Comparison of ENCODE assay signal across 1 cellular context in genomic region chr5:172806897-172807672, GRCh38.
A peak's percentile ranks its signal among the peaks of the same experiment; 100 is the strongest.
TF ChIP-seq lines count a peak whose summit lies in the region.

No MANE protein-coding gene starts in this region.

TF ChIP-seq in K562, 482 proteins besides CTCF, POLR2A, EP300 and RAD21 (continued from another document and continues in another):
- TF ChIP-seq, protein P1, sequence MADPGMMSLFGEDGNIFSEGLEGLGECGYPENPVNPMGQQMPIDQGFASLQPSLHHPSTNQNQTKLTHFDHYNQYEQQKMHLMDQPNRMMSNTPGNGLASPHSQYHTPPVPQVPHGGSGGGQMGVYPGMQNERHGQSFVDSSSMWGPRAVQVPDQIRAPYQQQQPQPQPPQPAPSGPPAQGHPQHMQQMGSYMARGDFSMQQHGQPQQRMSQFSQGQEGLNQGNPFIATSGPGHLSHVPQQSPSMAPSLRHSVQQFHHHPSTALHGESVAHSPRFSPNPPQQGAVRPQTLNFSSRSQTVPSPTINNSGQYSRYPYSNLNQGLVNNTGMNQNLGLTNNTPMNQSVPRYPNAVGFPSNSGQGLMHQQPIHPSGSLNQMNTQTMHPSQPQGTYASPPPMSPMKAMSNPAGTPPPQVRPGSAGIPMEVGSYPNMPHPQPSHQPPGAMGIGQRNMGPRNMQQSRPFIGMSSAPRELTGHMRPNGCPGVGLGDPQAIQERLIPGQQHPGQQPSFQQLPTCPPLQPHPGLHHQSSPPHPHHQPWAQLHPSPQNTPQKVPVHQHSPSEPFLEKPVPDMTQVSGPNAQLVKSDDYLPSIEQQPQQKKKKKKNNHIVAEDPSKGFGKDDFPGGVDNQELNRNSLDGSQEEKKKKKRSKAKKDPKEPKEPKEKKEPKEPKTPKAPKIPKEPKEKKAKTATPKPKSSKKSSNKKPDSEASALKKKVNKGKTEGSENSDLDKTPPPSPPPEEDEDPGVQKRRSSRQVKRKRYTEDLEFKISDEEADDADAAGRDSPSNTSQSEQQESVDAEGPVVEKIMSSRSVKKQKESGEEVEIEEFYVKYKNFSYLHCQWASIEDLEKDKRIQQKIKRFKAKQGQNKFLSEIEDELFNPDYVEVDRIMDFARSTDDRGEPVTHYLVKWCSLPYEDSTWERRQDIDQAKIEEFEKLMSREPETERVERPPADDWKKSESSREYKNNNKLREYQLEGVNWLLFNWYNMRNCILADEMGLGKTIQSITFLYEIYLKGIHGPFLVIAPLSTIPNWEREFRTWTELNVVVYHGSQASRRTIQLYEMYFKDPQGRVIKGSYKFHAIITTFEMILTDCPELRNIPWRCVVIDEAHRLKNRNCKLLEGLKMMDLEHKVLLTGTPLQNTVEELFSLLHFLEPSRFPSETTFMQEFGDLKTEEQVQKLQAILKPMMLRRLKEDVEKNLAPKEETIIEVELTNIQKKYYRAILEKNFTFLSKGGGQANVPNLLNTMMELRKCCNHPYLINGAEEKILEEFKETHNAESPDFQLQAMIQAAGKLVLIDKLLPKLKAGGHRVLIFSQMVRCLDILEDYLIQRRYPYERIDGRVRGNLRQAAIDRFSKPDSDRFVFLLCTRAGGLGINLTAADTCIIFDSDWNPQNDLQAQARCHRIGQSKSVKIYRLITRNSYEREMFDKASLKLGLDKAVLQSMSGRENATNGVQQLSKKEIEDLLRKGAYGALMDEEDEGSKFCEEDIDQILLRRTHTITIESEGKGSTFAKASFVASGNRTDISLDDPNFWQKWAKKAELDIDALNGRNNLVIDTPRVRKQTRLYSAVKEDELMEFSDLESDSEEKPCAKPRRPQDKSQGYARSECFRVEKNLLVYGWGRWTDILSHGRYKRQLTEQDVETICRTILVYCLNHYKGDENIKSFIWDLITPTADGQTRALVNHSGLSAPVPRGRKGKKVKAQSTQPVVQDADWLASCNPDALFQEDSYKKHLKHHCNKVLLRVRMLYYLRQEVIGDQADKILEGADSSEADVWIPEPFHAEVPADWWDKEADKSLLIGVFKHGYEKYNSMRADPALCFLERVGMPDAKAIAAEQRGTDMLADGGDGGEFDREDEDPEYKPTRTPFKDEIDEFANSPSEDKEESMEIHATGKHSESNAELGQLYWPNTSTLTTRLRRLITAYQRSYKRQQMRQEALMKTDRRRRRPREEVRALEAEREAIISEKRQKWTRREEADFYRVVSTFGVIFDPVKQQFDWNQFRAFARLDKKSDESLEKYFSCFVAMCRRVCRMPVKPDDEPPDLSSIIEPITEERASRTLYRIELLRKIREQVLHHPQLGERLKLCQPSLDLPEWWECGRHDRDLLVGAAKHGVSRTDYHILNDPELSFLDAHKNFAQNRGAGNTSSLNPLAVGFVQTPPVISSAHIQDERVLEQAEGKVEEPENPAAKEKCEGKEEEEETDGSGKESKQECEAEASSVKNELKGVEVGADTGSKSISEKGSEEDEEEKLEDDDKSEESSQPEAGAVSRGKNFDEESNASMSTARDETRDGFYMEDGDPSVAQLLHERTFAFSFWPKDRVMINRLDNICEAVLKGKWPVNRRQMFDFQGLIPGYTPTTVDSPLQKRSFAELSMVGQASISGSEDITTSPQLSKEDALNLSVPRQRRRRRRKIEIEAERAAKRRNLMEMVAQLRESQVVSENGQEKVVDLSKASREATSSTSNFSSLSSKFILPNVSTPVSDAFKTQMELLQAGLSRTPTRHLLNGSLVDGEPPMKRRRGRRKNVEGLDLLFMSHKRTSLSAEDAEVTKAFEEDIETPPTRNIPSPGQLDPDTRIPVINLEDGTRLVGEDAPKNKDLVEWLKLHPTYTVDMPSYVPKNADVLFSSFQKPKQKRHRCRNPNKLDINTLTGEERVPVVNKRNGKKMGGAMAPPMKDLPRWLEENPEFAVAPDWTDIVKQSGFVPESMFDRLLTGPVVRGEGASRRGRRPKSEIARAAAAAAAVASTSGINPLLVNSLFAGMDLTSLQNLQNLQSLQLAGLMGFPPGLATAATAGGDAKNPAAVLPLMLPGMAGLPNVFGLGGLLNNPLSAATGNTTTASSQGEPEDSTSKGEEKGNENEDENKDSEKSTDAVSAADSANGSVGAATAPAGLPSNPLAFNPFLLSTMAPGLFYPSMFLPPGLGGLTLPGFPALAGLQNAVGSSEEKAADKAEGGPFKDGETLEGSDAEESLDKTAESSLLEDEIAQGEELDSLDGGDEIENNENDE (IDR thresholded peaks at IDR 0.05; ENCODE audit: low read depth, low read length) = no peak
- TF ChIP-seq RBM25 (IDR thresholded peaks at IDR 0.05; ENCODE audit: low read depth, low read length, severe bottlenecking) = no peak
- no peak for TF ChIP-seq RFX5 (IDR thresholded peaks at IDR 0.05; ENCODE audit: low read depth, low read length)
- TF ChIP-seq ELF2 (CRISPR knock-in tag; IDR thresholded peaks at IDR 0.05) = peak; percentile 77
- TF ChIP-seq, protein P2, sequence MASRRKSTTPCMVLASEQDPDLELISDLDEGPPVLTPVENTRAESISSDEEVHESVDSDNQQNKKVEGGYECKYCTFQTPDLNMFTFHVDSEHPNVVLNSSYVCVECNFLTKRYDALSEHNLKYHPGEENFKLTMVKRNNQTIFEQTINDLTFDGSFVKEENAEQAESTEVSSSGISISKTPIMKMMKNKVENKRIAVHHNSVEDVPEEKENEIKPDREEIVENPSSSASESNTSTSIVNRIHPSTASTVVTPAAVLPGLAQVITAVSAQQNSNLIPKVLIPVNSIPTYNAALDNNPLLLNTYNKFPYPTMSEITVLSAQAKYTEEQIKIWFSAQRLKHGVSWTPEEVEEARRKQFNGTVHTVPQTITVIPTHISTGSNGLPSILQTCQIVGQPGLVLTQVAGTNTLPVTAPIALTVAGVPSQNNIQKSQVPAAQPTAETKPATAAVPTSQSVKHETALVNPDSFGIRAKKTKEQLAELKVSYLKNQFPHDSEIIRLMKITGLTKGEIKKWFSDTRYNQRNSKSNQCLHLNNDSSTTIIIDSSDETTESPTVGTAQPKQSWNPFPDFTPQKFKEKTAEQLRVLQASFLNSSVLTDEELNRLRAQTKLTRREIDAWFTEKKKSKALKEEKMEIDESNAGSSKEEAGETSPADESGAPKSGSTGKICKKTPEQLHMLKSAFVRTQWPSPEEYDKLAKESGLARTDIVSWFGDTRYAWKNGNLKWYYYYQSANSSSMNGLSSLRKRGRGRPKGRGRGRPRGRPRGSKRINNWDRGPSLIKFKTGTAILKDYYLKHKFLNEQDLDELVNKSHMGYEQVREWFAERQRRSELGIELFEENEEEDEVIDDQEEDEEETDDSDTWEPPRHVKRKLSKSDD (conservative IDR thresholded peaks at IDR 0.05; ENCODE audit: low read length) = no peak
- 0 out of 2 replicates have a peak, but pooled peaks have one; percentile 15 for TF ChIP-seq ZNF165 (CRISPR knock-in tag; IDR thresholded peaks at IDR 0.05; ENCODE audit: borderline replicate concordance)
- no peak for TF ChIP-seq ETV5 (CRISPR knock-in tag; IDR thresholded peaks at IDR 0.05; ENCODE audit: low read depth)
- TF ChIP-seq, protein P3, sequence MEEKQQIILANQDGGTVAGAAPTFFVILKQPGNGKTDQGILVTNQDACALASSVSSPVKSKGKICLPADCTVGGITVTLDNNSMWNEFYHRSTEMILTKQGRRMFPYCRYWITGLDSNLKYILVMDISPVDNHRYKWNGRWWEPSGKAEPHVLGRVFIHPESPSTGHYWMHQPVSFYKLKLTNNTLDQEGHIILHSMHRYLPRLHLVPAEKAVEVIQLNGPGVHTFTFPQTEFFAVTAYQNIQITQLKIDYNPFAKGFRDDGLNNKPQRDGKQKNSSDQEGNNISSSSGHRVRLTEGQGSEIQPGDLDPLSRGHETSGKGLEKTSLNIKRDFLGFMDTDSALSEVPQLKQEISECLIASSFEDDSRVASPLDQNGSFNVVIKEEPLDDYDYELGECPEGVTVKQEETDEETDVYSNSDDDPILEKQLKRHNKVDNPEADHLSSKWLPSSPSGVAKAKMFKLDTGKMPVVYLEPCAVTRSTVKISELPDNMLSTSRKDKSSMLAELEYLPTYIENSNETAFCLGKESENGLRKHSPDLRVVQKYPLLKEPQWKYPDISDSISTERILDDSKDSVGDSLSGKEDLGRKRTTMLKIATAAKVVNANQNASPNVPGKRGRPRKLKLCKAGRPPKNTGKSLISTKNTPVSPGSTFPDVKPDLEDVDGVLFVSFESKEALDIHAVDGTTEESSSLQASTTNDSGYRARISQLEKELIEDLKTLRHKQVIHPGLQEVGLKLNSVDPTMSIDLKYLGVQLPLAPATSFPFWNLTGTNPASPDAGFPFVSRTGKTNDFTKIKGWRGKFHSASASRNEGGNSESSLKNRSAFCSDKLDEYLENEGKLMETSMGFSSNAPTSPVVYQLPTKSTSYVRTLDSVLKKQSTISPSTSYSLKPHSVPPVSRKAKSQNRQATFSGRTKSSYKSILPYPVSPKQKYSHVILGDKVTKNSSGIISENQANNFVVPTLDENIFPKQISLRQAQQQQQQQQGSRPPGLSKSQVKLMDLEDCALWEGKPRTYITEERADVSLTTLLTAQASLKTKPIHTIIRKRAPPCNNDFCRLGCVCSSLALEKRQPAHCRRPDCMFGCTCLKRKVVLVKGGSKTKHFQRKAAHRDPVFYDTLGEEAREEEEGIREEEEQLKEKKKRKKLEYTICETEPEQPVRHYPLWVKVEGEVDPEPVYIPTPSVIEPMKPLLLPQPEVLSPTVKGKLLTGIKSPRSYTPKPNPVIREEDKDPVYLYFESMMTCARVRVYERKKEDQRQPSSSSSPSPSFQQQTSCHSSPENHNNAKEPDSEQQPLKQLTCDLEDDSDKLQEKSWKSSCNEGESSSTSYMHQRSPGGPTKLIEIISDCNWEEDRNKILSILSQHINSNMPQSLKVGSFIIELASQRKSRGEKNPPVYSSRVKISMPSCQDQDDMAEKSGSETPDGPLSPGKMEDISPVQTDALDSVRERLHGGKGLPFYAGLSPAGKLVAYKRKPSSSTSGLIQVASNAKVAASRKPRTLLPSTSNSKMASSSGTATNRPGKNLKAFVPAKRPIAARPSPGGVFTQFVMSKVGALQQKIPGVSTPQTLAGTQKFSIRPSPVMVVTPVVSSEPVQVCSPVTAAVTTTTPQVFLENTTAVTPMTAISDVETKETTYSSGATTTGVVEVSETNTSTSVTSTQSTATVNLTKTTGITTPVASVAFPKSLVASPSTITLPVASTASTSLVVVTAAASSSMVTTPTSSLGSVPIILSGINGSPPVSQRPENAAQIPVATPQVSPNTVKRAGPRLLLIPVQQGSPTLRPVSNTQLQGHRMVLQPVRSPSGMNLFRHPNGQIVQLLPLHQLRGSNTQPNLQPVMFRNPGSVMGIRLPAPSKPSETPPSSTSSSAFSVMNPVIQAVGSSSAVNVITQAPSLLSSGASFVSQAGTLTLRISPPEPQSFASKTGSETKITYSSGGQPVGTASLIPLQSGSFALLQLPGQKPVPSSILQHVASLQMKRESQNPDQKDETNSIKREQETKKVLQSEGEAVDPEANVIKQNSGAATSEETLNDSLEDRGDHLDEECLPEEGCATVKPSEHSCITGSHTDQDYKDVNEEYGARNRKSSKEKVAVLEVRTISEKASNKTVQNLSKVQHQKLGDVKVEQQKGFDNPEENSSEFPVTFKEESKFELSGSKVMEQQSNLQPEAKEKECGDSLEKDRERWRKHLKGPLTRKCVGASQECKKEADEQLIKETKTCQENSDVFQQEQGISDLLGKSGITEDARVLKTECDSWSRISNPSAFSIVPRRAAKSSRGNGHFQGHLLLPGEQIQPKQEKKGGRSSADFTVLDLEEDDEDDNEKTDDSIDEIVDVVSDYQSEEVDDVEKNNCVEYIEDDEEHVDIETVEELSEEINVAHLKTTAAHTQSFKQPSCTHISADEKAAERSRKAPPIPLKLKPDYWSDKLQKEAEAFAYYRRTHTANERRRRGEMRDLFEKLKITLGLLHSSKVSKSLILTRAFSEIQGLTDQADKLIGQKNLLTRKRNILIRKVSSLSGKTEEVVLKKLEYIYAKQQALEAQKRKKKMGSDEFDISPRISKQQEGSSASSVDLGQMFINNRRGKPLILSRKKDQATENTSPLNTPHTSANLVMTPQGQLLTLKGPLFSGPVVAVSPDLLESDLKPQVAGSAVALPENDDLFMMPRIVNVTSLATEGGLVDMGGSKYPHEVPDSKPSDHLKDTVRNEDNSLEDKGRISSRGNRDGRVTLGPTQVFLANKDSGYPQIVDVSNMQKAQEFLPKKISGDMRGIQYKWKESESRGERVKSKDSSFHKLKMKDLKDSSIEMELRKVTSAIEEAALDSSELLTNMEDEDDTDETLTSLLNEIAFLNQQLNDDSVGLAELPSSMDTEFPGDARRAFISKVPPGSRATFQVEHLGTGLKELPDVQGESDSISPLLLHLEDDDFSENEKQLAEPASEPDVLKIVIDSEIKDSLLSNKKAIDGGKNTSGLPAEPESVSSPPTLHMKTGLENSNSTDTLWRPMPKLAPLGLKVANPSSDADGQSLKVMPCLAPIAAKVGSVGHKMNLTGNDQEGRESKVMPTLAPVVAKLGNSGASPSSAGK (IDR thresholded peaks at IDR 0.05) = peak; percentile 88
- peak; percentile 79 for TF ChIP-seq NFE2 (IDR thresholded peaks at IDR 0.05; ENCODE audit: low read depth)
- 0 out of 2 replicates have a peak, but pooled peaks have one; percentile 20 for TF ChIP-seq ZNF561 (CRISPR knock-in tag; conservative IDR thresholded peaks at IDR 0.05)
- TF ChIP-seq ZNF282 (CRISPR knock-in tag; IDR thresholded peaks at IDR 0.05) = no peak
- TF ChIP-seq, protein P4, sequence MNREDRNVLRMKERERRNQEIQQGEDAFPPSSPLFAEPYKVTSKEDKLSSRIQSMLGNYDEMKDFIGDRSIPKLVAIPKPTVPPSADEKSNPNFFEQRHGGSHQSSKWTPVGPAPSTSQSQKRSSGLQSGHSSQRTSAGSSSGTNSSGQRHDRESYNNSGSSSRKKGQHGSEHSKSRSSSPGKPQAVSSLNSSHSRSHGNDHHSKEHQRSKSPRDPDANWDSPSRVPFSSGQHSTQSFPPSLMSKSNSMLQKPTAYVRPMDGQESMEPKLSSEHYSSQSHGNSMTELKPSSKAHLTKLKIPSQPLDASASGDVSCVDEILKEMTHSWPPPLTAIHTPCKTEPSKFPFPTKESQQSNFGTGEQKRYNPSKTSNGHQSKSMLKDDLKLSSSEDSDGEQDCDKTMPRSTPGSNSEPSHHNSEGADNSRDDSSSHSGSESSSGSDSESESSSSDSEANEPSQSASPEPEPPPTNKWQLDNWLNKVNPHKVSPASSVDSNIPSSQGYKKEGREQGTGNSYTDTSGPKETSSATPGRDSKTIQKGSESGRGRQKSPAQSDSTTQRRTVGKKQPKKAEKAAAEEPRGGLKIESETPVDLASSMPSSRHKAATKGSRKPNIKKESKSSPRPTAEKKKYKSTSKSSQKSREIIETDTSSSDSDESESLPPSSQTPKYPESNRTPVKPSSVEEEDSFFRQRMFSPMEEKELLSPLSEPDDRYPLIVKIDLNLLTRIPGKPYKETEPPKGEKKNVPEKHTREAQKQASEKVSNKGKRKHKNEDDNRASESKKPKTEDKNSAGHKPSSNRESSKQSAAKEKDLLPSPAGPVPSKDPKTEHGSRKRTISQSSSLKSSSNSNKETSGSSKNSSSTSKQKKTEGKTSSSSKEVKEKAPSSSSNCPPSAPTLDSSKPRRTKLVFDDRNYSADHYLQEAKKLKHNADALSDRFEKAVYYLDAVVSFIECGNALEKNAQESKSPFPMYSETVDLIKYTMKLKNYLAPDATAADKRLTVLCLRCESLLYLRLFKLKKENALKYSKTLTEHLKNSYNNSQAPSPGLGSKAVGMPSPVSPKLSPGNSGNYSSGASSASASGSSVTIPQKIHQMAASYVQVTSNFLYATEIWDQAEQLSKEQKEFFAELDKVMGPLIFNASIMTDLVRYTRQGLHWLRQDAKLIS (CRISPR knock-in tag; IDR thresholded peaks at IDR 0.05) = no peak
- TF ChIP-seq, protein P5, sequence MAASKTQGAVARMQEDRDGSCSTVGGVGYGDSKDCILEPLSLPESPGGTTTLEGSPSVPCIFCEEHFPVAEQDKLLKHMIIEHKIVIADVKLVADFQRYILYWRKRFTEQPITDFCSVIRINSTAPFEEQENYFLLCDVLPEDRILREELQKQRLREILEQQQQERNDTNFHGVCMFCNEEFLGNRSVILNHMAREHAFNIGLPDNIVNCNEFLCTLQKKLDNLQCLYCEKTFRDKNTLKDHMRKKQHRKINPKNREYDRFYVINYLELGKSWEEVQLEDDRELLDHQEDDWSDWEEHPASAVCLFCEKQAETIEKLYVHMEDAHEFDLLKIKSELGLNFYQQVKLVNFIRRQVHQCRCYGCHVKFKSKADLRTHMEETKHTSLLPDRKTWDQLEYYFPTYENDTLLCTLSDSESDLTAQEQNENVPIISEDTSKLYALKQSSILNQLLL (CRISPR knock-in tag; IDR thresholded peaks at IDR 0.05; ENCODE audit: borderline replicate concordance) = no peak
- TF ChIP-seq U2AF1 (optimal IDR thresholded peaks at IDR 0.05; ENCODE audit: low read depth, low read length) = no peak
- no peak for TF ChIP-seq ZNF551 (CRISPR knock-in tag; IDR thresholded peaks at IDR 0.05)
- TF ChIP-seq ZNF75A (CRISPR knock-in tag; IDR thresholded peaks at IDR 0.05) = no peak
- TF ChIP-seq RB1 (IDR thresholded peaks at IDR 0.05; ENCODE audit: low read depth) = no peak
- TF ChIP-seq TAF9B (IDR thresholded peaks at IDR 0.05; ENCODE audit: partially characterized antibody) = peak; percentile 38
